ENCODE assay signal across 9 cellular contexts in genomic region chrX:117743469-117744251, GRCh38.
A peak's percentile ranks its signal among the peaks of the same experiment; 100 is the strongest.
DNase-seq lines count a peak whose midpoint lies in the region; ATAC-seq and TF ChIP-seq lines count a peak whose summit lies in the region.
"Had no signal": no experiment of that assay in that cellular context is flagged by ENCODE, and none has a peak within 500 bp of the region (broad histone marks: within the 10 kb centered on the region; RNA-seq: fewer than 3 reads in every experiment).

No MANE protein-coding gene starts in this region.

- no peak for DNase-seq in AG09309 (ENCODE audit: low read depth)
- DNase-seq in NT2/D1 (ENCODE audit: low read depth, low spot score), result peak; percentile 1
- peak; percentile 10 for DNase-seq in glutamatergic neuron
- DNase-seq in T1000 (lab: John Stamatoyannopoulos, UW), result no peak
- no peak for DNase-seq in activated T-cell treated with anti-CD3 and anti-CD28 coated beads, Interleukin-2, amount 50 U/mL, for 1 hour
- no peak for DNase-seq in GM03348 (ENCODE audit: low spot score)
- no peak for DNase-seq in epidermal melanocyte (ENCODE audit: insufficient read length, low spot score)
- DNase-seq: central memory CD4-positive, alpha-beta T cell had no signal

- ATAC-seq in GM21717 (IDR thresholded peaks at IDR 0.05; ENCODE audit: unreplicated experiment), result peak; percentile 63

- no peaks in the 10 kb centered on the region for H3K4me1 ChIP-seq in NT2/D1 (ENCODE audit: insufficient read depth, insufficient read length)

- no peaks in the 10 kb centered on the region for H3K9me3 ChIP-seq in NT2/D1 (ENCODE audit: insufficient read depth, low read length)

- no peak overlapping the region for H3K9ac ChIP-seq in NT2/D1 (ENCODE audit: insufficient read length, low read depth)

- peaks cover 1% of the 10 kb centered on the region for H3K9me3 Mint-ChIP-seq in glutamatergic neuron (ENCODE audit: unreplicated experiment)

- no peaks in the 10 kb centered on the region for H3K4me1 Mint-ChIP-seq in glutamatergic neuron (ENCODE audit: low read depth, unreplicated experiment)

- H3K27ac Mint-ChIP-seq in glutamatergic neuron (ENCODE audit: unreplicated experiment), result no peak overlapping the region

- no peaks in the 10 kb centered on the region for H3K36me3 Mint-ChIP-seq in glutamatergic neuron (ENCODE audit: unreplicated experiment)

- H3K4me3 ChIP-seq in AG09309 (ENCODE audit: control insufficient read depth, low read depth, low read length) (no peak overlapping the region), NT2/D1 (ENCODE audit: insufficient read length, low read depth) (no peak overlapping the region)

- H3K36me3 ChIP-seq in NT2/D1 (ENCODE audit: insufficient read depth, insufficient read length, low read length), result no peaks in the 10 kb centered on the region

- no peaks in the 10 kb centered on the region for H3K27me3 ChIP-seq in NT2/D1 (ENCODE audit: insufficient read depth, insufficient read length)

- TF ChIP-seq CTCF in AG09309 (IDR thresholded peaks at IDR 0.05; ENCODE audit: control insufficient read depth, insufficient read depth, low read depth, low read length, missing control alignments) (peak; percentile 12), glutamatergic neuron (IDR thresholded peaks at IDR 0.05; ENCODE audit: partially characterized antibody, unreplicated experiment) (peak; percentile 23)

- no peak overlapping the region for H3K4me3 Mint-ChIP-seq in glutamatergic neuron (ENCODE audit: unreplicated experiment)

- H3K27me3 Mint-ChIP-seq in glutamatergic neuron (ENCODE audit: unreplicated experiment), result no peaks in the 10 kb centered on the region

Comparison
In these comparisons a context has a peak if more than half of its experiments do, and no peak if none do; other contexts are left out.
1. DNase-seq: peak in NT2/D1 (single experiment) and glutamatergic neuron (single experiment); none in AG09309 (single experiment), T1000 (single experiment), activated T-cell treated with anti-CD3 and anti-CD28 coated beads, Interleukin-2, amount 50 U/mL, for 1 hour (single experiment), GM03348 (single experiment) and epidermal melanocyte (single experiment).